8 cellular contexts compared by ENCODE assay signal in genomic region chr16:10743227-10743609, GRCh38. TPM values are rescaled to one million over a fixed set of nuclear protein-coding genes. Genes with fewer than 3 reads are reported as not detected.
A peak's percentile ranks its signal among the peaks of the same experiment; 100 is the strongest.
DNase-seq lines count a peak whose midpoint lies in the region; ATAC-seq and TF ChIP-seq lines count a peak whose summit lies in the region.

No MANE protein-coding gene starts in this region.

- WGBS in esophagus squamous epithelium, 2 donors = 30% methylated on average over 5 of the region's 5 CpGs

- H3K79me2 ChIP-seq in DOHH2 (ENCODE audit: control insufficient read depth, low read length) = peaks cover 22% of the 10 kb centered on the region

- H3K4me3 ChIP-seq in DOHH2 (ENCODE audit: low read length) (peak overlapping the region; percentile 91), esophagus squamous epithelium (peak overlapping the region; percentile 52 to 73 (median 64))

- H3K9me2 ChIP-seq in DOHH2 (replicated peaks; ENCODE audit: control insufficient read depth, low read length) = no peaks in the 10 kb centered on the region

- H3K4me3 Mint-ChIP-seq in progenitor cell of endocrine pancreas (ENCODE audit: low read depth) = peak overlapping the region; percentile 96

- H3K27ac Mint-ChIP-seq in progenitor cell of endocrine pancreas = peak overlapping the region; percentile 100

- no peak for ATAC-seq in GM18867 (IDR thresholded peaks at IDR 0.05; ENCODE audit: unreplicated experiment)

- H3K4me2 ChIP-seq in DOHH2 (ENCODE audit: low read length) = peak overlapping the region; percentile 94

- peaks cover 14% of the 10 kb centered on the region for H3K4me1 Mint-ChIP-seq in progenitor cell of endocrine pancreas (ENCODE audit: low read depth)

- peaks cover 29% of the 10 kb centered on the region for H3K36me3 ChIP-seq in DOHH2 (ENCODE audit: control insufficient read depth, low read length)
- H3K36me3 ChIP-seq in esophagus squamous epithelium = peaks cover 0 to 22% (median 7%) of the 10 kb centered on the region in 3 donors

- H3K27me3 ChIP-seq in DOHH2 (ENCODE audit: control insufficient read depth, low read length) (no peaks in the 10 kb centered on the region), esophagus squamous epithelium (no peaks in the 10 kb centered on the region)

- POLR2A ChIA-PET in RWPE1 (lab: Yijun Ruan, JAX; ENCODE audit: low non-redundant PET) = interaction anchor here (0.6 kb wide), 1 partner anchor 135 kb away, joined by 3 read pairs; no protein-coding TSS in a partner anchor

- H3K9me3 ChIP-seq in DOHH2 (ENCODE audit: control insufficient read depth, insufficient read depth, low read length) (no peaks in the 10 kb centered on the region), esophagus squamous epithelium (no peaks in the 10 kb centered on the region)

- no peak for TF ChIP-seq POLR2A in esophagus squamous epithelium (IDR thresholded peaks at IDR 0.05)

- CTCF ChIA-PET in RWPE1 (lab: Yijun Ruan, JAX) = interaction anchor here (0.6 kb wide), 1 partner anchor 488 kb away, joined by 3 read pairs; no protein-coding TSS in a partner anchor

- TF ChIP-seq CTCF in DOHH2 (IDR thresholded peaks at IDR 0.05; ENCODE audit: low read depth, low read length, poor library complexity, severe bottlenecking) (no peak), RWPE1 (conservative IDR thresholded peaks at IDR 0.05; ENCODE audit: low read depth) (no peak), esophagus squamous epithelium (IDR thresholded peaks at IDR 0.05) (no peak), progenitor cell of endocrine pancreas (IDR thresholded peaks at IDR 0.05; ENCODE audit: unreplicated experiment) (no peak)

- intact Hi-C loops in esophagus squamous epithelium (cut with DNase I) = no loop called here

- H3K27ac ChIP-seq in DOHH2 (ENCODE audit: low read depth, low read length) (peak overlapping the region; percentile 75), RWPE1 (peak overlapping the region; percentile 90), esophagus squamous epithelium (peak overlapping the region; percentile 95 to 99 (median 96))

- H3K27me3 Mint-ChIP-seq in progenitor cell of endocrine pancreas = no peaks in the 10 kb centered on the region

- no peaks in the 10 kb centered on the region for H4K20me1 ChIP-seq in DOHH2 (ENCODE audit: control insufficient read depth, insufficient read depth, low read depth, low read length)

- DNase-seq in RWPE1 (ENCODE audit: low spot score) (no peak), esophagus squamous epithelium (lab: John Stamatoyannopoulos, UW) (no peak), progenitor cell of endocrine pancreas (ENCODE audit: low spot score, unreplicated experiment) (no peak), kidney tubule cell (ENCODE audit: low spot score) (no peak), cerebellar nuclear complex (lab: John Stamatoyannopoulos, UW) (no peak), NAMALWA (ENCODE audit: low spot score) (no peak)

- peaks cover 5% of the 10 kb centered on the region for H3F3A ChIP-seq in DOHH2 (ENCODE audit: control insufficient read depth, insufficient read depth)

- H3K36me3 Mint-ChIP-seq in progenitor cell of endocrine pancreas (ENCODE audit: insufficient read depth) = peaks cover 4% of the 10 kb centered on the region

- peaks cover 52% of the 10 kb centered on the region for H3K4me1 ChIP-seq in DOHH2 (ENCODE audit: control insufficient read depth, low read length)
- H3K4me1 ChIP-seq in esophagus squamous epithelium = peaks cover 2 to 40% (median 31%) of the 10 kb centered on the region in 3 donors

- H3K9me3 Mint-ChIP-seq in progenitor cell of endocrine pancreas (ENCODE audit: low read depth) = no peaks in the 10 kb centered on the region

RNA-seq across cellular contexts. Expression of gene NUBP1, which starts 0.4 kb away (rescaled TPM):
- total RNA-seq in esophagus squamous epithelium = 10 to 100 TPM; 18.9 to 25.6 (median 21.1) TPM
- 28.1 TPM in 2 replicates for total RNA-seq in progenitor cell of endocrine pancreas

RNA-seq across cellular contexts. Expression of gene TEKT5, which starts 48.5 kb away (rescaled TPM):
- total RNA-seq in esophagus squamous epithelium (not detected), progenitor cell of endocrine pancreas (0.29 and 0.58 TPM in 2 replicates)
